Comparison of ENCODE assay signal across 23 cellular contexts in genomic region chr3:184656430-184656990, GRCh38. TPM values are rescaled to one million over a fixed set of nuclear protein-coding genes. Genes with fewer than 3 reads are reported as not detected.
A peak's percentile ranks its signal among the peaks of the same experiment; 100 is the strongest.
DNase-seq lines count a peak whose midpoint lies in the region; ATAC-seq and TF ChIP-seq lines count a peak whose summit lies in the region.
"Had no signal": no experiment of that assay in that cellular context is flagged by ENCODE, and none has a peak within 500 bp of the region (broad histone marks: within the 10 kb centered on the region; RNA-seq: fewer than 3 reads in every experiment).

No MANE protein-coding gene starts in this region.

- H3F3A ChIP-seq in GM23338 (replicated peaks; ENCODE audit: low read depth) = no peaks in the 10 kb centered on the region

- no peaks in the 10 kb centered on the region for H3K9me3 ChIP-seq in SK-N-MC (ENCODE audit: low read depth, low read length)
- H3K9me3 ChIP-seq: right atrium auricular region had no signal

- no peaks in the 10 kb centered on the region for H4K20me1 ChIP-seq in GM23338 (replicated peaks; ENCODE audit: insufficient read depth)

- no peak for TF ChIP-seq CTCF in GM23338 (conservative IDR thresholded peaks at IDR 0.05; ENCODE audit: low read depth in 2 of 2)
- TF ChIP-seq CTCF in progenitor cell of endocrine pancreas (IDR thresholded peaks at IDR 0.05; ENCODE audit: unreplicated experiment) = no peak

- peak overlapping the region; percentile 43 for H3K9ac ChIP-seq in SK-N-MC (ENCODE audit: insufficient read length)
- H3K9ac ChIP-seq: KMS-11 had no signal

- peaks cover 41% of the 10 kb centered on the region for H3K4me1 Mint-ChIP-seq in GM23338
- peaks cover 18% of the 10 kb centered on the region for H3K4me1 Mint-ChIP-seq in progenitor cell of endocrine pancreas (ENCODE audit: low read depth)
- H3K4me1 Mint-ChIP-seq: activated naive CD4-positive, alpha-beta T cell treated with anti-CD3 and anti-CD28 coated beads, Interleukin-2, amount 50 U/mL, for 24 hours had no signal

- no peaks in the 10 kb centered on the region for H3K9me2 ChIP-seq in GM23338 (ENCODE audit: insufficient read depth)

- H3K4me3 ChIP-seq in GM23338 (no peak overlapping the region), SK-N-MC (peak overlapping the region; percentile 58), H7 (ENCODE audit: insufficient read depth, low read depth, low read length) (no peak overlapping the region)
- H3K4me3 ChIP-seq: gastroesophageal sphincter, lung, right atrium auricular region had no signal

- H3K4me1 ChIP-seq in GM23338 (ENCODE audit: insufficient read depth) = peaks cover 31% of the 10 kb centered on the region
- H3K4me1 ChIP-seq: gastroesophageal sphincter had no signal

- no peak overlapping the region for H3K27ac Mint-ChIP-seq in GM23338
- H3K27ac Mint-ChIP-seq in progenitor cell of endocrine pancreas = peak overlapping the region; percentile 60
- H3K27ac Mint-ChIP-seq: activated naive CD4-positive, alpha-beta T cell treated with anti-CD3 and anti-CD28 coated beads, Interleukin-2, amount 50 U/mL, for 24 hours; CD4-positive, CD25-positive, alpha-beta regulatory T cell; T-cell had no signal

- H3K4me3 Mint-ChIP-seq in GM23338 = no peak overlapping the region
- no peak overlapping the region for H3K4me3 Mint-ChIP-seq in progenitor cell of endocrine pancreas (ENCODE audit: low read depth)
- H3K4me3 Mint-ChIP-seq: activated naive CD4-positive, alpha-beta T cell treated with anti-CD3 and anti-CD28 coated beads, Interleukin-2, amount 50 U/mL, for 24 hours; CD4-positive, CD25-positive, alpha-beta regulatory T cell; T-cell had no signal

- H3K36me3 ChIP-seq in GM23338 (ENCODE audit: insufficient read depth) = no peaks in the 10 kb centered on the region
- H3K36me3 ChIP-seq in SK-N-MC (ENCODE audit: insufficient read depth, low read length) = no peaks in the 10 kb centered on the region
- H3K36me3 ChIP-seq in H7 (replicated peaks; ENCODE audit: control insufficient read depth, insufficient read depth, low read length) = no peaks in the 10 kb centered on the region
- H3K36me3 ChIP-seq: gastroesophageal sphincter, right atrium auricular region had no signal

- H2AFZ ChIP-seq in GM23338 = peak overlapping the region; percentile 72

- no peaks in the 10 kb centered on the region for H3K36me3 Mint-ChIP-seq in GM23338 (ENCODE audit: low read depth)
- no peaks in the 10 kb centered on the region for H3K36me3 Mint-ChIP-seq in progenitor cell of endocrine pancreas (ENCODE audit: insufficient read depth)
- H3K36me3 Mint-ChIP-seq: activated naive CD4-positive, alpha-beta T cell treated with anti-CD3 and anti-CD28 coated beads, Interleukin-2, amount 50 U/mL, for 24 hours; T-cell had no signal

- H3K27me3 Mint-ChIP-seq in GM23338 (ENCODE audit: insufficient read depth, low read depth, poor library complexity) (peaks cover 25% of the 10 kb centered on the region), progenitor cell of endocrine pancreas (peaks cover 30% of the 10 kb centered on the region)
- H3K27me3 Mint-ChIP-seq: activated naive CD4-positive, alpha-beta T cell treated with anti-CD3 and anti-CD28 coated beads, Interleukin-2, amount 50 U/mL, for 24 hours; CD4-positive, CD25-positive, alpha-beta regulatory T cell had no signal

- H3K9me3 Mint-ChIP-seq in GM23338 = peaks cover 3% of the 10 kb centered on the region; the same call in 1 of the 3 replicates
- no peaks in the 10 kb centered on the region for H3K9me3 Mint-ChIP-seq in progenitor cell of endocrine pancreas (ENCODE audit: low read depth)
- H3K9me3 Mint-ChIP-seq: activated naive CD4-positive, alpha-beta T cell treated with anti-CD3 and anti-CD28 coated beads, Interleukin-2, amount 50 U/mL, for 24 hours; T-cell had no signal

- H3K79me2 ChIP-seq in GM23338 (replicated peaks; ENCODE audit: insufficient read depth) = no peaks in the 10 kb centered on the region

- H3K4me2 ChIP-seq in GM23338 = no peak overlapping the region; the same call in 1 of the 2 replicates
- H3K4me2 ChIP-seq: KMS-11 had no signal

- no peaks in the 10 kb centered on the region for H3K27me3 ChIP-seq in GM23338 (ENCODE audit: insufficient read depth)
- no peaks in the 10 kb centered on the region for H3K27me3 ChIP-seq in H7 (ENCODE audit: control insufficient read depth, insufficient read depth, low read length)
- H3K27me3 ChIP-seq: gastroesophageal sphincter, right atrium auricular region had no signal

- H3K27ac ChIP-seq in GM23338 (ENCODE audit: low read depth) (no peak overlapping the region), SK-N-MC (peak overlapping the region; percentile 95)
- H3K27ac ChIP-seq: gastroesophageal sphincter, KMS-11, right atrium auricular region had no signal

- no peak for ATAC-seq in GM23338
- ATAC-seq in HG02840 (IDR thresholded peaks at IDR 0.05; ENCODE audit: low FRiP score, unreplicated experiment) = no peak
- ATAC-seq in HG03159 (IDR thresholded peaks at IDR 0.05; ENCODE audit: unreplicated experiment) = no peak
- ATAC-seq: gastroesophageal sphincter, T-cell had no signal

- DNase-seq in GM23338 (ENCODE audit: low spot score) (no peak), SK-N-MC (ENCODE audit: low read depth, low spot score) (no peak), foreskin melanocyte (peak; percentile 57), progenitor cell of endocrine pancreas (ENCODE audit: low spot score, unreplicated experiment) (no peak), H7 (no peak), NCI-H187 treated with DMSO at 0.1 percent for 48 hours (lab: John Stamatoyannopoulos, UW) (no peak)
- DNase-seq: activated CD4-positive, CD25-positive, alpha-beta regulatory T cell treated with anti-CD3 and anti-CD28 coated beads, Interleukin-2, amount 50 U/mL, for 72 hours; anterior cingulate cortex; cerebellar nuclear complex; DMS153; HCEC 1CT; NCI-H2029; OCI-M1; SIG-M5; T-cell had no signal

TF ChIP-seq in GM23338, 12 proteins besides CTCF, POLR2A, EP300 and RAD21 (continues in another document):
- TF ChIP-seq POLR2AphosphoS5 (IDR thresholded peaks at IDR 0.05; ENCODE audit: low read depth) = no peak
- no peak for TF ChIP-seq ZNF114 (CRISPR knock-in tag; IDR thresholded peaks at IDR 0.05)
- TF ChIP-seq EZH2 (IDR thresholded peaks at IDR 0.05; ENCODE audit: low read depth, unreplicated experiment) = no peak
- TF ChIP-seq REST (IDR thresholded peaks at IDR 0.05; ENCODE audit: unreplicated experiment) = no peak
- TF ChIP-seq EZH2phosphoT487 (IDR thresholded peaks at IDR 0.05; ENCODE audit: unreplicated experiment) = no peak
- TF ChIP-seq ZNF331 (CRISPR knock-in tag; IDR thresholded peaks at IDR 0.05; ENCODE audit: low read depth) = no peak
- TF ChIP-seq, protein P1, sequence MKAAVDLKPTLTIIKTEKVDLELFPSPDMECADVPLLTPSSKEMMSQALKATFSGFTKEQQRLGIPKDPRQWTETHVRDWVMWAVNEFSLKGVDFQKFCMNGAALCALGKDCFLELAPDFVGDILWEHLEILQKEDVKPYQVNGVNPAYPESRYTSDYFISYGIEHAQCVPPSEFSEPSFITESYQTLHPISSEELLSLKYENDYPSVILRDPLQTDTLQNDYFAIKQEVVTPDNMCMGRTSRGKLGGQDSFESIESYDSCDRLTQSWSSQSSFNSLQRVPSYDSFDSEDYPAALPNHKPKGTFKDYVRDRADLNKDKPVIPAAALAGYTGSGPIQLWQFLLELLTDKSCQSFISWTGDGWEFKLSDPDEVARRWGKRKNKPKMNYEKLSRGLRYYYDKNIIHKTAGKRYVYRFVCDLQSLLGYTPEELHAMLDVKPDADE (IDR thresholded peaks at IDR 0.05) = no peak

RNA-seq across cellular contexts. Expression of gene MAGEF1, which starts 55.4 kb away (rescaled TPM):
- total RNA-seq in GM23338 (2014; rRNA removed; shearing (Covaris generic)) = 66.5 and 79.4 TPM in 2 replicates
- polyA plus RNA-seq in GM23338 (2016; fragmentation: Nextera tagmentation; extraction: Ambion mirVana) = 86.6 and 88.7 TPM in 2 replicates
- 60.1 and 62.7 TPM in 2 replicates for total RNA-seq in progenitor cell of endocrine pancreas
- 59.8 and 61.0 TPM in 2 replicates for total RNA-seq in H7 (2014; rRNA removed; shearing (Covaris generic))
